In the genomic region with DNA sequence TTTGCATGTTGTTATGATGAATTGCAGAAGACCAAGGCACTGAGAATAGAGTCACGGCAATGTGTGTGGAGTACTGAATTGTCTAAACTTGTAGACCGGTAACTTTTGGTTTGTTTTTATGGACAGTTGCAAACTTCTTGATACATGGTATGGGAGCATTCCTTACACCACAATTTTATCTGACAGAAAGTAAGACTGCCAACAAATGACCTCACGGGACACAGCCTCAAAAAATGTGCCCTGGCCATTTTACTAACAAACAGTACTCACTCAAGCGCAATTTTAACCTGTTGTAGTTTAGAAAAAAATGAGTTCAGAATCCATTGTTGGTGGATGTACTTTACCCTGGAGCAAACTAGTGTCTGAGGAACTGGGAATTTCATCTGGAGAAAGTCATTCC, we compare ENCODE assay signal across 35 cellular contexts.
"Had no signal": no experiment of that assay in that cellular context is flagged by ENCODE, and none has a peak within 500 bp of the region (broad histone marks: within the 10 kb centered on the region; RNA-seq: fewer than 3 reads in every experiment).

No MANE protein-coding gene starts in this region.

- H3K27me3 ChIP-seq: adrenal gland, body of pancreas, brain microvascular endothelial cell, breast epithelium had no signal

- H3K36me3 Mint-ChIP-seq: activated CD8-positive, alpha-beta memory T cell treated with anti-CD3 and anti-CD28 coated beads, Interleukin-2, amount 10 ng/mL, durations not matched to agents 7 days and 5 days had no signal

- H3K27me3 Mint-ChIP-seq: activated CD4-positive, alpha-beta memory T cell treated with anti-CD3 and anti-CD28 coated beads, Interleukin-2, amount 10 ng/mL, durations not matched to agents 7 days and 5 days; activated CD4-positive, alpha-beta T cell treated with anti-CD3 and anti-CD28 coated beads for 36 hours; activated CD4-positive, alpha-beta T cell treated with anti-CD3 and anti-CD28 coated beads, Interleukin-2, amount 10 ng/mL, durations not matched to agents 7 days and 5 days; activated naive CD8-positive, alpha-beta T cell treated with anti-CD3 and anti-CD28 coated beads for 36 hours; activated T-cell treated with anti-CD3 and anti-CD28 coated beads, Interleukin-2, amount 50 U/mL, for 24 hours had no signal

- FAIRE-seq: TTC549 had no signal

- H3K4me1 ChIP-seq: body of pancreas had no signal

- H3K9me3 ChIP-seq: adrenal gland, body of pancreas, breast epithelium had no signal

- H3K4me3 Mint-ChIP-seq: activated B cell treated with CpG ODN at 0.5 μM for 24 hours; activated CD4-positive, alpha-beta memory T cell treated with anti-CD3 and anti-CD28 coated beads, Interleukin-2, amount 10 ng/mL, durations not matched to agents 7 days and 5 days; activated CD4-positive, alpha-beta T cell treated with anti-CD3 and anti-CD28 coated beads for 36 hours; activated CD4-positive, alpha-beta T cell treated with anti-CD3 and anti-CD28 coated beads, Interleukin-2, amount 10 ng/mL, durations not matched to agents 7 days and 5 days; activated CD8-positive, alpha-beta memory T cell treated with anti-CD3 and anti-CD28 coated beads, Interleukin-2, amount 10 ng/mL, durations not matched to agents 7 days and 5 days; activated CD8-positive, alpha-beta T cell treated with anti-CD3 and anti-CD28 coated beads, Interleukin-2, amount 10 ng/mL, durations not matched to agents 7 days and 5 days; activated naive CD4-positive, alpha-beta T cell treated with anti-CD3 and anti-CD28 coated beads for 36 hours; activated naive CD8-positive, alpha-beta T cell treated with anti-CD3 and anti-CD28 coated beads for 36 hours; activated T-cell treated with anti-CD3 and anti-CD28 coated beads, Interleukin-2, amount 50 U/mL, for 24 hours; T-helper 1 cell treated with Interleukin-12 subunit alpha and Interleukin-12 subunit beta and Interleukin-4 antibody, amounts not matched to agents 30 μg/mL and 1 μg/mL, for 36 hours; T-helper 2 cell treated with Interferon-gamma antibody and Interleukin-4, amounts not matched to agents 5 μg/mL and 100 μg/mL, for 36 hours had no signal

- ATAC-seq: activated CD4-positive, alpha-beta T cell treated with anti-CD3 and anti-CD28 coated beads for 36 hours; activated CD8-positive, alpha-beta memory T cell treated with anti-CD3 and anti-CD28 coated beads, Interleukin-2, amount 10 ng/mL, durations not matched to agents 7 days and 5 days; activated CD8-positive, alpha-beta T cell treated with anti-CD3 and anti-CD28 coated beads, Interleukin-2, amount 10 ng/mL, durations not matched to agents 7 days and 5 days; activated naive CD4-positive, alpha-beta T cell treated with anti-CD3 and anti-CD28 coated beads, Interleukin-2, amount 50 U/mL, for 72 hours; body of pancreas had no signal

- H3K9me3 Mint-ChIP-seq: activated B cell treated with CpG ODN at 0.5 μM for 24 hours; activated naive CD4-positive, alpha-beta T cell treated with anti-CD3 and anti-CD28 coated beads for 36 hours; activated T-cell treated with anti-CD3 and anti-CD28 coated beads, Interleukin-2, amount 50 U/mL, for 24 hours; T-helper 1 cell treated with Interleukin-12 subunit alpha and Interleukin-12 subunit beta and Interleukin-4 antibody, amounts not matched to agents 30 μg/mL and 1 μg/mL, for 36 hours; T-helper 2 cell treated with Interferon-gamma antibody and Interleukin-4, amounts not matched to agents 5 μg/mL and 100 μg/mL, for 36 hours had no signal

- H3K4me3 ChIP-seq: adrenal gland, body of pancreas, breast epithelium had no signal

- H3K27ac Mint-ChIP-seq: activated B cell treated with CpG ODN at 0.5 μM for 24 hours; activated CD4-positive, alpha-beta memory T cell treated with anti-CD3 and anti-CD28 coated beads, Interleukin-2, amount 10 ng/mL, durations not matched to agents 7 days and 5 days; activated CD4-positive, alpha-beta T cell treated with anti-CD3 and anti-CD28 coated beads for 36 hours; activated CD4-positive, alpha-beta T cell treated with anti-CD3 and anti-CD28 coated beads, Interleukin-2, amount 10 ng/mL, durations not matched to agents 7 days and 5 days; activated CD8-positive, alpha-beta memory T cell treated with anti-CD3 and anti-CD28 coated beads, Interleukin-2, amount 10 ng/mL, durations not matched to agents 7 days and 5 days; activated CD8-positive, alpha-beta T cell treated with anti-CD3 and anti-CD28 coated beads, Interleukin-2, amount 10 ng/mL, durations not matched to agents 7 days and 5 days; activated naive CD4-positive, alpha-beta T cell treated with anti-CD3 and anti-CD28 coated beads for 36 hours; activated naive CD4-positive, alpha-beta T cell treated with anti-CD3 and anti-CD28 coated beads, Interleukin-2, amount 50 U/mL, for 72 hours; activated naive CD8-positive, alpha-beta T cell treated with anti-CD3 and anti-CD28 coated beads for 36 hours; activated T-cell treated with anti-CD3 and anti-CD28 coated beads, Interleukin-2, amount 50 U/mL, for 24 hours; activated T-helper 2 cell treated with anti-CD3 and anti-CD28 coated beads, Interferon-gamma antibody, Interleukin-2, Interleukin-4, amounts not matched to agents 10 μg/mL and 5 μg/mL and 100 μg/mL, durations not matched to agents 14 hours and 24 hours and 36 hours; T-helper 1 cell treated with Interleukin-12 subunit alpha and Interleukin-12 subunit beta and Interleukin-4 antibody, amounts not matched to agents 30 μg/mL and 1 μg/mL, for 36 hours; T-helper 2 cell treated with Interferon-gamma antibody and Interleukin-4, amounts not matched to agents 5 μg/mL and 100 μg/mL, for 36 hours had no signal

- H3K36me3 ChIP-seq: adrenal gland, brain microvascular endothelial cell, breast epithelium had no signal

- DNase-seq: activated B cell treated with CpG ODN at 0.5 μM for 24 hours; activated CD4-positive, alpha-beta memory T cell treated with anti-CD3 and anti-CD28 coated beads, Interleukin-2, amount 10 ng/mL, durations not matched to agents 7 days and 5 days; activated CD4-positive, alpha-beta T cell treated with anti-CD3 and anti-CD28 coated beads for 36 hours; activated CD4-positive, alpha-beta T cell treated with anti-CD3 and anti-CD28 coated beads for 48 hours; activated CD4-positive, alpha-beta T cell treated with anti-CD3 and anti-CD28 coated beads, Interleukin-2, amount 10 ng/mL, durations not matched to agents 7 days and 5 days; activated CD4-positive, alpha-beta T cell treated with anti-CD3 and anti-CD28 coated beads, Interleukin-2, amount 50 U/mL, for 48 hours; activated CD4-positive, CD25-positive, alpha-beta regulatory T cell treated with anti-CD3 and anti-CD28 coated beads, Interleukin-2, amount 50 U/mL, for 72 hours; activated CD8-positive, alpha-beta memory T cell treated with anti-CD3 and anti-CD28 coated beads for 24 hours; activated CD8-positive, alpha-beta memory T cell treated with anti-CD3 and anti-CD28 coated beads, Interleukin-2, amount 10 ng/mL, durations not matched to agents 7 days and 5 days; activated CD8-positive, alpha-beta memory T cell treated with anti-CD3 and anti-CD28 coated beads, Interleukin-2, amount 50 U/mL, for 48 hours; activated CD8-positive, alpha-beta T cell treated with anti-CD3 and anti-CD28 coated beads, Interleukin-2, amount 10 ng/mL, durations not matched to agents 7 days and 5 days; activated effector memory CD4-positive, alpha-beta T cell treated with Interleukin-2 at 50 U/mL for 16 hours; activated gamma-delta T cell treated with Interleukin-2 at 50 U/mL for 16 hours; activated naive CD4-positive, alpha-beta T cell; activated naive CD4-positive, alpha-beta T cell treated with anti-CD3 and anti-CD28 coated beads for 36 hours; activated naive CD4-positive, alpha-beta T cell treated with anti-CD3 and anti-CD28 coated beads, Interleukin-2, amount 50 U/mL, for 16 hours; activated naive CD8-positive, alpha-beta T cell treated with anti-CD3 and anti-CD28 coated beads for 36 hours; activated T-cell treated with anti-CD3 and anti-CD28 coated beads, Interleukin-2, amount 50 U/mL, for 24 hours; activated T-cell treated with anti-CD3 and anti-CD28 coated beads, Interleukin-2, amount 50 U/mL, for 48 hours; adrenal gland; amniotic stem cell; aorta; body of pancreas; brain microvascular endothelial cell; central memory CD4-positive, alpha-beta T cell; T-helper 1 cell; T-helper 2 cell; T-helper 9 cell had no signal

- H3K27ac ChIP-seq: adrenal gland, body of pancreas, brain microvascular endothelial cell, breast epithelium, VCaP had no signal
